Comparison of ENCODE assay signal across 25 cellular contexts in the genomic region with DNA sequence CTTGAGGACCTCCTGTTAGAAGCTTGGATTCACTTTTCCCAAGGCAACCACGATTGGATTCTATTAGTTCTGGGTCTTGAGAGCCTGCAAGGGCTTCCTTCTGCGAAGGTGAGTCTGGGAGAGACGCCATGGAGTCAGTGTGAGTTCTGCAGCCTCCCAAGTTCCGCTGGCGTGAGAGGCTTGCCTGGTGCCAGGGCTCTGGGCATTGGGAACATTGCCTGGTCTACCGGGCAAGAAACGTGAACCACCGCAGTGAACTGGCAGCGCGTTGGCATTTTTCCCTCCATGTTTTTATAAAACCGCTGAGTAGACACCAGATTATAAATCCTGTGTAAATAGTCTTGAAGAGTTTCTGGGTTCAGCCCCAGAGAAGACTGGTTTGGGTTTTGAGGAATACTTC.
A peak's percentile ranks its signal among the peaks of the same experiment; 100 is the strongest.
DNase-seq lines count a peak whose midpoint lies in the region; ATAC-seq and TF ChIP-seq lines count a peak whose summit lies in the region.
"Had no signal": no experiment of that assay in that cellular context is flagged by ENCODE, and none has a peak within 500 bp of the region (broad histone marks: within the 10 kb centered on the region; RNA-seq: fewer than 3 reads in every experiment).

No MANE protein-coding gene starts in this region.

- no peak overlapping the region for H4K12ac ChIP-seq in trophoblast cell (ENCODE audit: low read depth, low read length)

- intact Hi-C loops in ovary (cut with DNase I) = no loop called here

- no peak overlapping the region for H3K14ac ChIP-seq in trophoblast cell (ENCODE audit: low read length)

- H3K9ac ChIP-seq in trophoblast cell (ENCODE audit: low read length) = no peak overlapping the region
- H3K9ac ChIP-seq: BLaER1 had no signal

- no peak overlapping the region for H2AFZ ChIP-seq in trophoblast cell (ENCODE audit: insufficient read depth, low read length, poor library complexity)

- no peak overlapping the region for H3K18ac ChIP-seq in trophoblast cell (ENCODE audit: low read length)

- H2BK5ac ChIP-seq in trophoblast cell (ENCODE audit: low read depth, low read length, poor library complexity) = no peak overlapping the region

- no peak overlapping the region for H3K4me2 ChIP-seq in trophoblast cell (ENCODE audit: low read length)
- H3K4me2 ChIP-seq: BLaER1 had no signal

- peak overlapping the region; percentile 73 for H3K4ac ChIP-seq in trophoblast cell (ENCODE audit: low read depth, low read length)

- H2AK5ac ChIP-seq in trophoblast cell (ENCODE audit: low read length) = no peak overlapping the region

- no peaks in the 10 kb centered on the region for H3K79me1 ChIP-seq in trophoblast cell (ENCODE audit: low read length)

- no peak overlapping the region for H3K23ac ChIP-seq in trophoblast cell (ENCODE audit: low read length)

- H3K4me1 ChIP-seq in trophoblast cell (ENCODE audit: control insufficient read depth in 1 of 2, insufficient read depth in 2 of 2, low read length in 2 of 2) (peaks cover 8 to 10% of the 10 kb centered on the region in 2 experiments), ovary (ENCODE audit: insufficient read depth) (peaks cover 28% of the 10 kb centered on the region)
- H3K4me1 ChIP-seq: HAP-1 had no signal

- DNase-seq in Ammon's horn (ENCODE audit: low spot score) (peak; percentile 29), trophoblast cell (no peak), T-helper 1 cell (no peak), ovary (no peak)
- DNase-seq in activated CD8-positive, alpha-beta memory T cell treated with anti-CD3 and anti-CD28 coated beads, Interleukin-2, amount 50 U/mL, for 48 hours = no peak
- DNase-seq: ACHN; activated CD4-positive, alpha-beta T cell treated with anti-CD3 and anti-CD28 coated beads, Interleukin-2, amount 50 U/mL, for 48 hours; central memory CD4-positive, alpha-beta T cell; COR-L47; DMS79; kidney; MM.1S; NCI-H2029; NCI-H226; stimulated activated CD4-positive, alpha-beta T cell treated with anti-CD3 and anti-CD28 coated beads, Interleukin-15, amount 100 ng/mL, for 24 hours; stimulated activated naive B cell treated with anti-CD40 and anti-IgM and Interleukin-4, amounts not matched to agents 10 μg/mL and 1 μg/mL and 100 μg/mL, for 72 hours; T-cell; testis had no signal

- peaks cover 5% of the 10 kb centered on the region for H3K79me2 ChIP-seq in trophoblast cell (ENCODE audit: control insufficient read depth, insufficient read depth, low read length, poor library complexity)

- H3K4me3 ChIP-seq in trophoblast cell (ENCODE audit: low read depth, low read length) (no peak overlapping the region), ovary (no peak overlapping the region)
- H3K4me3 ChIP-seq: BLaER1, HAP-1, lung, testis had no signal

- no peak for TF ChIP-seq EP300 in ovary (IDR thresholded peaks at IDR 0.05)

- H3K27me3 ChIP-seq in trophoblast cell (ENCODE audit: insufficient read depth, low read length) (no peaks in the 10 kb centered on the region), ovary (no peaks in the 10 kb centered on the region)
- H3K27me3 ChIP-seq: BLaER1, testis had no signal

- TF ChIP-seq CTCF in VCaP (conservative IDR thresholded peaks at IDR 0.05) (no peak), ovary (IDR thresholded peaks at IDR 0.05) (no peak)

- no peak overlapping the region for H4K8ac ChIP-seq in trophoblast cell (ENCODE audit: low read depth, low read length)

- peak overlapping the region; percentile 95 for H3K27ac ChIP-seq in VCaP
- no peak overlapping the region for H3K27ac ChIP-seq in trophoblast cell (ENCODE audit: low read depth, low read length)
- H3K27ac ChIP-seq in ovary = no peak overlapping the region
- H3K27ac ChIP-seq: BLaER1, testis had no signal

- no peak overlapping the region for H2BK120ac ChIP-seq in trophoblast cell (ENCODE audit: insufficient read depth, low read length, poor library complexity)

- no peak for TF ChIP-seq POLR2A in ovary (IDR thresholded peaks at IDR 0.05)

- H4K91ac ChIP-seq in trophoblast cell (ENCODE audit: low read depth, low read length) = no peak overlapping the region

- H3K36me3 ChIP-seq in trophoblast cell (ENCODE audit: control insufficient read depth in 1 of 2, insufficient read depth in 2 of 2, low read length in 2 of 2) = no peaks in the 10 kb centered on the region
- no peaks in the 10 kb centered on the region for H3K36me3 ChIP-seq in ovary
- H3K36me3 ChIP-seq: HAP-1 had no signal

- peak; percentile 10 for ATAC-seq in esophagus mucosa
- ATAC-seq: activated naive CD4-positive, alpha-beta T cell treated with anti-CD3 and anti-CD28 coated beads, Interleukin-2, amount 50 U/mL, for 72 hours; activated T-helper 17 cell treated with anti-CD3 and anti-CD28 coated beads, Interleukin-2, amount 50 U/mL, for 72 hours; stimulated activated naive B cell treated with anti-CD40 and anti-IgM and Interleukin-4, amounts not matched to agents 10 μg/mL and 1 μg/mL and 100 μg/mL, for 72 hours; T-cell had no signal

- H3K9me3 ChIP-seq in trophoblast cell (ENCODE audit: insufficient read depth, low read depth, low read length) (peaks cover 1% of the 10 kb centered on the region), ovary (no peaks in the 10 kb centered on the region)
- H3K9me3 ChIP-seq: HAP-1, testis had no signal

- no CpG with 5 or more reads among the region's 11 CpGs for WGBS in trophoblast cell (ENCODE audit: extremely low coverage, insufficient coverage, insufficient read length)
- WGBS in ovary, 3 donors = 81 to 94% (median 81%) methylated on average over 11 of the region's 11 CpGs

- H2BK12ac ChIP-seq in trophoblast cell (ENCODE audit: low read length) = no peak overlapping the region
